Comparison of ENCODE assay signal across 28 cellular contexts in genomic region chr12:50951112-50951511, GRCh38. TPM values are rescaled to one million over a fixed set of nuclear protein-coding genes. Genes with fewer than 3 reads are reported as not detected.
"Had no signal": no experiment of that assay in that cellular context is flagged by ENCODE, and none has a peak within 500 bp of the region (broad histone marks: within the 10 kb centered on the region; RNA-seq: fewer than 3 reads in every experiment).

No MANE protein-coding gene starts in this region.

- H3K4me1 ChIP-seq: Peyer's patch had no signal

- H3K27ac ChIP-seq: brain microvascular endothelial cell, cardiac muscle cell, Peyer's patch, RWPE1 had no signal

- DNase-seq: activated B cell treated with CpG ODN at 0.5 μM for 24 hours; activated CD4-positive, alpha-beta memory T cell treated with anti-CD3 and anti-CD28 coated beads for 36 hours; activated CD4-positive, alpha-beta T cell treated with anti-CD3 and anti-CD28 coated beads for 1 hour; activated CD4-positive, alpha-beta T cell treated with anti-CD3 and anti-CD28 coated beads, Interleukin-2, amount 10 ng/mL, durations not matched to agents 24 days and 14 days; activated gamma-delta T cell; activated naive CD4-positive, alpha-beta T cell treated with anti-CD3 and anti-CD28 coated beads for 36 hours; activated T-cell treated with anti-CD3 and anti-CD28 coated beads for 4 hours; activated T-cell treated with anti-CD3 and anti-CD28 coated beads, Interleukin-2, amount 50 U/mL, for 48 hours; brain microvascular endothelial cell; KG1; NCI-H1105; NCI-H1436; NCI-H1694 treated with DMSO at 0.1 percent for 48 hours; NCI-H2029 treated with DMSO at 0.1 percent for 48 hours; NCI-H345; NCI-H510A; NCI-H526 treated with DMSO at 0.1 percent for 48 hours; NCI-H82; Peyer's patch; Right ventricle myocardium superior; T-helper 9 cell had no signal

- H3K9me3 ChIP-seq: Peyer's patch had no signal

- H3K4me3 ChIP-seq: cardiac muscle cell, Peyer's patch had no signal

- H3K36me3 ChIP-seq: brain microvascular endothelial cell, cardiac muscle cell, Peyer's patch had no signal

- ATAC-seq: activated T-helper 17 cell treated with anti-CD3 and anti-CD28 coated beads, Interleukin-2, amount 50 U/mL, for 72 hours had no signal

- H3K27me3 ChIP-seq: brain microvascular endothelial cell, cardiac muscle cell, Peyer's patch had no signal

RNA-seq across cellular contexts. Expression of gene HIGD1C, which starts 1.2 kb away (rescaled TPM):
- total RNA-seq: activated B cell treated with CpG ODN at 0.5 μM for 24 hours; activated CD4-positive, alpha-beta memory T cell treated with anti-CD3 and anti-CD28 coated beads for 36 hours; activated CD4-positive, alpha-beta T cell treated with anti-CD3 and anti-CD28 coated beads, Interleukin-2, amount 10 ng/mL, durations not matched to agents 24 days and 14 days; activated CD8-positive, alpha-beta memory T cell treated with anti-CD3 and anti-CD28 coated beads for 36 hours; activated naive CD4-positive, alpha-beta T cell treated with anti-CD3 and anti-CD28 coated beads for 36 hours; activated T-helper 17 cell treated with anti-CD3 and anti-CD28 coated beads, Interleukin-2, amount 50 U/mL, for 72 hours; cardiac muscle cell; LHCN-M2; M059J; Peyer's patch; Right ventricle myocardium superior; SK-MEL-5 had no signal
